18 cellular contexts compared by ENCODE assay signal in genomic region chr11:57338152-57338551, GRCh38. TPM values are rescaled to one million over a fixed set of nuclear protein-coding genes. Genes with fewer than 3 reads are reported as not detected.
DNase-seq lines count a peak whose midpoint lies in the region; ATAC-seq and TF ChIP-seq lines count a peak whose summit lies in the region.
"Had no signal": no experiment of that assay in that cellular context is flagged by ENCODE, and none has a peak within 500 bp of the region (broad histone marks: within the 10 kb centered on the region; RNA-seq: fewer than 3 reads in every experiment).

Gene P2RX3, plus strand, starts transcription at chr11:57338352. Its CDS starts 199 bp downstream, at chr11:57338551.

- peaks cover 31% of the 10 kb centered on the region for H3K4me1 Mint-ChIP-seq in activated naive CD4-positive, alpha-beta T cell treated with anti-CD3 and anti-CD28 coated beads, Interleukin-2, amount 50 U/mL, for 24 hours
- H3K4me1 Mint-ChIP-seq in endothelial cell (ENCODE audit: unreplicated experiment) (peaks cover 45% of the 10 kb centered on the region), progenitor cell of endocrine pancreas (ENCODE audit: low read depth) (peaks cover 23% of the 10 kb centered on the region)

- no peak within 1 kb of the TSS for H3K27ac ChIP-seq in colonic mucosa
- H3K27ac ChIP-seq: testis had no signal

- no peak within 1 kb of the TSS for H3K4me3 ChIP-seq in colonic mucosa
- H3K4me3 ChIP-seq: lung, testis had no signal

- no peaks in the 10 kb centered on the region for H3K9me3 Mint-ChIP-seq in activated naive CD4-positive, alpha-beta T cell treated with anti-CD3 and anti-CD28 coated beads, Interleukin-2, amount 50 U/mL, for 24 hours
- no peaks in the 10 kb centered on the region for H3K9me3 Mint-ChIP-seq in activated naive CD4-positive, alpha-beta T cell treated with anti-CD3 and anti-CD28 coated beads, Interleukin-2, amount 50 U/mL, for 72 hours
- H3K9me3 Mint-ChIP-seq in endothelial cell (ENCODE audit: unreplicated experiment) (no peaks in the 10 kb centered on the region), progenitor cell of endocrine pancreas (ENCODE audit: low read depth) (no peaks in the 10 kb centered on the region)

- H3K9me3 ChIP-seq in colonic mucosa, result no peaks in the 10 kb centered on the region
- H3K9me3 ChIP-seq: heart right ventricle, testis had no signal

- H3K36me3 Mint-ChIP-seq in activated naive CD4-positive, alpha-beta T cell treated with anti-CD3 and anti-CD28 coated beads, Interleukin-2, amount 50 U/mL, for 24 hours, result peaks cover 13% of the 10 kb centered on the region
- H3K36me3 Mint-ChIP-seq in activated naive CD4-positive, alpha-beta T cell treated with anti-CD3 and anti-CD28 coated beads, Interleukin-2, amount 50 U/mL, for 72 hours, result peaks cover 9 to 15% of the 10 kb centered on the region in 2 donors
- peaks cover 11% of the 10 kb centered on the region for H3K36me3 Mint-ChIP-seq in endothelial cell (ENCODE audit: low read depth, unreplicated experiment)
- peaks cover 2% of the 10 kb centered on the region for H3K36me3 Mint-ChIP-seq in progenitor cell of endocrine pancreas (ENCODE audit: insufficient read depth)

- H3K27ac Mint-ChIP-seq in activated naive CD4-positive, alpha-beta T cell treated with anti-CD3 and anti-CD28 coated beads, Interleukin-2, amount 50 U/mL, for 24 hours, result peak within 1 kb of the TSS; percentile 3
- H3K27ac Mint-ChIP-seq in activated naive CD4-positive, alpha-beta T cell treated with anti-CD3 and anti-CD28 coated beads, Interleukin-2, amount 50 U/mL, for 72 hours, result no peak within 1 kb of the TSS
- H3K27ac Mint-ChIP-seq in endothelial cell (ENCODE audit: unreplicated experiment), result peak within 1 kb of the TSS; percentile 81
- peak within 1 kb of the TSS; percentile 26 for H3K27ac Mint-ChIP-seq in progenitor cell of endocrine pancreas

- no peak for ATAC-seq in activated naive CD4-positive, alpha-beta T cell treated with anti-CD3 and anti-CD28 coated beads, Interleukin-2, amount 50 U/mL, for 72 hours
- ATAC-seq: heart right ventricle had no signal

- no peaks in the 10 kb centered on the region for H3K27me3 ChIP-seq in colonic mucosa
- H3K27me3 ChIP-seq: testis had no signal

- H3K36me3 ChIP-seq in colonic mucosa, result no peaks in the 10 kb centered on the region

- no peak within 1 kb of the TSS for H3K9ac ChIP-seq in colonic mucosa (ENCODE audit: low read depth in 2 of 2, low read length in 2 of 2)

- peaks cover 7% of the 10 kb centered on the region for H3K4me1 ChIP-seq in colonic mucosa

- H3K4me3 Mint-ChIP-seq in activated naive CD4-positive, alpha-beta T cell treated with anti-CD3 and anti-CD28 coated beads, Interleukin-2, amount 50 U/mL, for 24 hours, result no peak within 1 kb of the TSS
- H3K4me3 Mint-ChIP-seq in endothelial cell (ENCODE audit: unreplicated experiment), result peak within 1 kb of the TSS; percentile 71
- no peak within 1 kb of the TSS for H3K4me3 Mint-ChIP-seq in progenitor cell of endocrine pancreas (ENCODE audit: low read depth)
- H3K4me3 Mint-ChIP-seq: CD14-positive monocyte had no signal

- no peaks in the 10 kb centered on the region for H3K27me3 Mint-ChIP-seq in activated naive CD4-positive, alpha-beta T cell treated with anti-CD3 and anti-CD28 coated beads, Interleukin-2, amount 50 U/mL, for 24 hours
- H3K27me3 Mint-ChIP-seq in endothelial cell (ENCODE audit: unreplicated experiment) (peaks cover 20% of the 10 kb centered on the region), progenitor cell of endocrine pancreas (peaks cover 11% of the 10 kb centered on the region)

- DNase-seq in activated naive CD4-positive, alpha-beta T cell treated with anti-CD3 and anti-CD28 coated beads, Interleukin-2, amount 50 U/mL, for 72 hours (ENCODE audit: low spot score in 2 of 2), result no peak
- DNase-seq in NCI-H2171 treated with DMSO at 0.1 percent for 48 hours (lab: John Stamatoyannopoulos, UW) (peak; percentile 38), endothelial cell (ENCODE audit: low spot score) (no peak), progenitor cell of endocrine pancreas (ENCODE audit: low spot score, unreplicated experiment) (no peak), colonic mucosa (no peak), NCI-H1417 treated with DMSO at 0.1 percent for 48 hours (lab: John Stamatoyannopoulos, UW) (no peak), amniotic stem cell (lab: John Stamatoyannopoulos, UW) (no peak)
- DNase-seq: MM.1S; NCI-H1694; RPMI8226; stimulated activated CD4-positive, alpha-beta T cell treated with anti-CD3 and anti-CD28 coated beads, Interleukin-12 subunit alpha, Interleukin-12 subunit beta, amount 100 ng/mL, for 4 hours; testis had no signal

- intact Hi-C loops in colonic mucosa (cut with DNase I), result no loop called here

- TF ChIP-seq CTCF in endothelial cell (IDR thresholded peaks at IDR 0.05; ENCODE audit: unreplicated experiment) (no peak), progenitor cell of endocrine pancreas (IDR thresholded peaks at IDR 0.05; ENCODE audit: unreplicated experiment) (no peak), colonic mucosa (IDR thresholded peaks at IDR 0.05) (no peak)

RNA-seq across cellular contexts. Expression of gene P2RX3, which starts in this region (rescaled TPM):
- not detected for total RNA-seq in activated naive CD4-positive, alpha-beta T cell treated with anti-CD3 and anti-CD28 coated beads, Interleukin-2, amount 50 U/mL, for 72 hours
- total RNA-seq in endothelial cell (ENCODE audit: unreplicated experiment) (0.23 TPM), progenitor cell of endocrine pancreas (not detected in 2 replicates), colonic mucosa (not detected)
- total RNA-seq: myocyte, pulmonary artery endothelial cell had no signal

Comparison
In these comparisons a context has a peak if more than half of its experiments do, and no peak if none do; other contexts are left out.
1. H3K27ac Mint-ChIP-seq: peak in activated naive CD4-positive, alpha-beta T cell treated with anti-CD3 and anti-CD28 coated beads, Interleukin-2, amount 50 U/mL, for 24 hours (single experiment), endothelial cell (single experiment) and progenitor cell of endocrine pancreas (single experiment); none in activated naive CD4-positive, alpha-beta T cell treated with anti-CD3 and anti-CD28 coated beads, Interleukin-2, amount 50 U/mL, for 72 hours (0 of 2).